ENCODE assay signal across 2 cellular contexts in genomic region chr14:105398044-105398725, GRCh38.
TF ChIP-seq lines count a peak whose summit lies in the region.

TSS of gene TEX22 (plus strand) at chr14:105398538. CDS start at chr14:105399341, 803 bp downstream.

TF ChIP-seq in IMR-90, 13 proteins besides CTCF, POLR2A, EP300 and RAD21 (continued from another document):
- TF ChIP-seq MAZ (IDR thresholded peaks at IDR 0.05; ENCODE audit: borderline replicate concordance, low read depth, low read length) (peak; percentile 73; the same call in 1 of the 2 replicates), MXI1 (IDR thresholded peaks at IDR 0.05; ENCODE audit: borderline replicate concordance, low read depth, low read length) (peak; percentile 26; the same call in 1 of the 2 replicates)

TF ChIP-seq in PFSK-1, 5 proteins besides CTCF, POLR2A, EP300 and RAD21 (continued from another document):
- TF ChIP-seq REST (IDR thresholded peaks at IDR 0.05; ENCODE audit: insufficient read depth in 1 of 2, low read depth in 2 of 2, low read length in 2 of 2) = no peak
- 0 out of 2 replicates have a peak, but pooled peaks have one; percentile 18 for TF ChIP-seq TAF1 (IDR thresholded peaks at IDR 0.05; ENCODE audit: borderline replicate concordance, insufficient read depth, low read length)
- TF ChIP-seq FOXP2 (optimal IDR thresholded peaks at IDR 0.05; ENCODE audit: borderline replicate concordance, extremely low read depth, extremely low read length, insufficient read depth) = no peak
